16 cellular contexts compared by ENCODE assay signal in the genomic region with DNA sequence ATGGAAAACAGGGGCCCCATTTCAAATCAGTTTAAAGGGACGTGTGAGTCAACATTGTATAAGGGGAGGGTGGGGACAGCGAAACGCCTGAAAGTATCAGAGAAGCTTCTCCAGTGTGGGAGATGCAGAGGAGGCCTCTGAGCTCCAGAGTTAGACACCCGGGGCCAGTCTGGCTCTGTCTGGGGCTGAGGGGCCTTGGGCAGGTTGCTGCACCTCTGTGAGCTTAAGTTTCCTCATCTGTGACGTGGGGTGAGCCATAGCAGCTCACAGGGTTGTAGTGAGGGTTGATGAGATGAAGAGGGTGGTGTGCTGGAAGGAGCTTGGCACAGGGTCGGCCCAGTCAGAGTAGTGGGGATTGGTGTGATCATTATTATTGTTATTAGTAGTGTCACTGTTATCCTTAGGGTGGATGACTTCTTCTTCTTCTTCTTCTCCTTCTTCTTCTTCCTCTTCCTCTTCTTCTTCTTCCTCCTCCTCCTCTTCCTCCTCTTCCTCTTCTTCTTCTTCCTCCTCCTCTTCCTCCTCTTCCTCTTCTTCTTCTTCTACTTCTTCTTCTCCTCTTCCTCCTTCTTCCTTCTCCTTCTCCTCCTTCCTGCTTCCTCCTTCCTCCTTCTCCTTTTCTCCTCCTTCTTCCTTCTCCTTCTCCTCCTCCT.
"Had no signal": no experiment of that assay in that cellular context is flagged by ENCODE, and none has a peak within 500 bp of the region (broad histone marks: within the 10 kb centered on the region; RNA-seq: fewer than 3 reads in every experiment).

No MANE protein-coding gene starts in this region.

- H3K27me3 ChIP-seq: ascending aorta had no signal

- H3K4me2 ChIP-seq: hepatocyte had no signal

- ATAC-seq: activated naive CD8-positive, alpha-beta T cell treated with anti-CD3 and anti-CD28 coated beads, Interleukin-2, amount 50 U/mL, for 24 hours; mucosa of descending colon; naive thymus-derived CD8-positive, alpha-beta T cell had no signal

- H3K4me1 ChIP-seq: ascending aorta, breast epithelium, left ventricle myocardium inferior had no signal

- H3K27ac ChIP-seq: ascending aorta, breast epithelium, hepatocyte, left ventricle myocardium inferior, neutrophil, thoracic aorta had no signal

- H3K4me3 ChIP-seq: ascending aorta, breast epithelium, hepatocyte, left ventricle myocardium inferior, mucosa of descending colon, thoracic aorta had no signal

- H3K36me3 ChIP-seq: ascending aorta, breast epithelium, left ventricle myocardium inferior, neutrophil, thoracic aorta had no signal

- H2AFZ ChIP-seq: hepatocyte had no signal

- DNase-seq: activated CD4-positive, alpha-beta T cell treated with anti-CD3 and anti-CD28 coated beads, Interleukin-2, amount 10 ng/mL, durations not matched to agents 7 days and 5 days; activated naive CD4-positive, alpha-beta T cell treated with Interleukin-2 at 50 U/mL for 16 hours; activated naive CD8-positive, alpha-beta T cell treated with anti-CD3 and anti-CD28 coated beads, Interleukin-2, amount 50 U/mL, for 24 hours; endodermal cell; erythroblast; kidney; left ventricle myocardium inferior; mucosa of descending colon; retina; small intestine had no signal

- H3K9me3 ChIP-seq: ascending aorta, breast epithelium, left ventricle myocardium inferior, mucosa of descending colon, neutrophil, thoracic aorta had no signal

- H3K79me2 ChIP-seq: hepatocyte had no signal
